In the genomic region with DNA sequence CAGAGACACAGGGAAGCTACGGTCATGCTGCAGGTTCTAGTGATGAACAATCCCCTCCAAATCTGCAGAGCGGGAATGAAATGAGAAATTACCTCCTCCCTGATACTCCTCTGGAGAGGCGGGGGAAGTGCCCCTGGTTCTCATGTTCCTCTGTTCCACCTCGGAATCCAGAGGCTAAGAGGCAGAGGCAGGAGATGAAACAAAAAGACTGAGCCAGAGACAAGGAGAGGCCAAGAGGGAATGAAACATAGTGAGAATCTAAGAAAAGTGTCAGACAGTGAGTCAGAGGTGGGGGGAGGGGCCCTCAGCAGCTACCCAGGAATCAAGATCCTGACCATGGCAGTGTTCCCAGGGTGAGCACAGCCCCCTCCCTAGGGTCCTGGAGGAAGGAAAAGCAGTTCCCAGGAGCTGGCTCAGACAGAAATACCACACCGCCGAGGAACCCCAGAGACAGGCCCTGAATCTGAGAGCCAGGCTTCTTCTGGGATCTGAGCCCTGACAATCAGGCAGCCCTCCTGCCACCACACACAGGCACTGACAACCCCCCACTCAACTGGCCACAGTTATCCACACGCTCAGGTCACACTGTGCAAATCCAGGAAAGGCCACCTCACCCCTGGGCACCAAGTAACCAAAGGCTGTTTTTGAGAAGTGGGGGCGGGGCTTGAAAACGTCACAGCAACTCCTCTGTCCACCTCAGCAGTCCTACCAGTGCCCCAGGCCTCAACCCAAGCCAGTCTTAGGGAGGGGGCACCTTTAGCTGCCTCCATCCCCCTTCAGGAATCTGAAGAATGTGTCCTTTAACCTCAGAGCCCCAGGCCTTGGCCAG, we compare ENCODE assay signal across 8 cellular contexts. TPM values are rescaled to one million over a fixed set of nuclear protein-coding genes. Genes with fewer than 3 reads are reported as not detected.
A peak's percentile ranks its signal among the peaks of the same experiment; 100 is the strongest.
DNase-seq lines count a peak whose midpoint lies in the region; ATAC-seq and TF ChIP-seq lines count a peak whose summit lies in the region.

No MANE protein-coding gene starts in this region.

- ATAC-seq in activated CD8-positive, alpha-beta T cell treated with anti-CD3 and anti-CD28 coated beads for 36 hours = no peak

- H3K9me3 ChIP-seq in CD8-positive, alpha-beta memory T cell (ENCODE audit: low read length) = no peaks in the 10 kb centered on the region
- H3K9me3 ChIP-seq in mesodermal cell (ENCODE audit: control insufficient read depth, low read length) = no peaks in the 10 kb centered on the region

- no peaks in the 10 kb centered on the region for H3K9me3 Mint-ChIP-seq in CD8-positive, alpha-beta memory T cell
- no peaks in the 10 kb centered on the region for H3K9me3 Mint-ChIP-seq in activated CD8-positive, alpha-beta T cell treated with anti-CD3 and anti-CD28 coated beads for 36 hours

- H3K27ac ChIP-seq in CD8-positive, alpha-beta memory T cell (ENCODE audit: low read depth, low read length) = peak overlapping the region; percentile 95
- H3K27ac ChIP-seq in mesodermal cell (ENCODE audit: low read depth, low read length, severe bottlenecking) = peak overlapping the region; percentile 100

- peak overlapping the region; percentile 98 to 100 (median 100) for H3K27ac Mint-ChIP-seq in CD8-positive, alpha-beta memory T cell
- peak overlapping the region; percentile 99 for H3K27ac Mint-ChIP-seq in activated CD8-positive, alpha-beta T cell treated with anti-CD3 and anti-CD28 coated beads for 36 hours

- peaks cover 0 to 48% (median 2%) of the 10 kb centered on the region in 3 donors for H3K36me3 Mint-ChIP-seq in CD8-positive, alpha-beta memory T cell
- peaks cover 67% of the 10 kb centered on the region for H3K36me3 Mint-ChIP-seq in activated CD8-positive, alpha-beta T cell treated with anti-CD3 and anti-CD28 coated beads for 36 hours (ENCODE audit: low read depth)

- intact Hi-C loops in activated CD8-positive, alpha-beta T cell treated with anti-CD3 and anti-CD28 coated beads for 36 hours (cut with micrococcal nuclease) = no loop called here

- H3K36me3 ChIP-seq in CD8-positive, alpha-beta memory T cell (ENCODE audit: insufficient read depth, low read length) = peaks cover 7% of the 10 kb centered on the region
- H3K36me3 ChIP-seq in mesodermal cell (ENCODE audit: control insufficient read depth, insufficient read depth, low read length) = peaks cover 19% of the 10 kb centered on the region

- 6 to 9% methylated on average over 7 of the region's 9 CpGs for WGBS in mesodermal cell (ENCODE audit: insufficient coverage in 2 of 2), 2 experiments

- CTCF ChIA-PET in CD8-positive, alpha-beta memory T cell (lab: Charles Lee) = interaction anchor here (1.4 to 2.0 kb wide), 2 partner anchors 50 to 141 kb away, joined by 3 to 8 read pairs; no protein-coding TSS in a partner anchor
- CTCF ChIA-PET in activated CD8-positive, alpha-beta T cell treated with anti-CD3 and anti-CD28 coated beads for 36 hours (lab: Charles Lee) = interaction anchor here (1.5 kb wide), 2 partner anchors 39 to 45 kb away, joined by 5 to 6 read pairs; no protein-coding TSS in a partner anchor

- H3K4me1 ChIP-seq in CD8-positive, alpha-beta memory T cell (ENCODE audit: insufficient read depth, low read length) = peaks cover 67% of the 10 kb centered on the region
- H3K4me1 ChIP-seq in mesodermal cell (ENCODE audit: control insufficient read depth, insufficient read depth, low read length, poor library complexity, severe bottlenecking) = peaks cover 52% of the 10 kb centered on the region

- peak overlapping the region; percentile 66 to 99 (median 97) for H3K4me3 Mint-ChIP-seq in CD8-positive, alpha-beta memory T cell
- H3K4me3 Mint-ChIP-seq in activated CD8-positive, alpha-beta T cell treated with anti-CD3 and anti-CD28 coated beads for 36 hours = peak overlapping the region; percentile 100

- H3K27me3 ChIP-seq in CD8-positive, alpha-beta memory T cell (ENCODE audit: insufficient read depth, low read length, poor library complexity, severe bottlenecking) = no peaks in the 10 kb centered on the region

- TF ChIP-seq CTCF in activated CD8-positive, alpha-beta T cell treated with anti-CD3 and anti-CD28 coated beads for 36 hours (IDR thresholded peaks at IDR 0.05) = no peak
- TF ChIP-seq CTCF in epithelial cell of esophagus (IDR thresholded peaks at IDR 0.05; ENCODE audit: insufficient read depth, low read depth, low read length, missing control alignments) (no peak), GM10266 (IDR thresholded peaks at IDR 0.05; ENCODE audit: control insufficient read depth, insufficient read depth, low read depth, missing control alignments) (no peak)

- peaks cover 66 to 76% (median 67%) of the 10 kb centered on the region in 3 donors for H3K4me1 Mint-ChIP-seq in CD8-positive, alpha-beta memory T cell
- H3K4me1 Mint-ChIP-seq in activated CD8-positive, alpha-beta T cell treated with anti-CD3 and anti-CD28 coated beads for 36 hours (ENCODE audit: low read depth) = peaks cover 74% of the 10 kb centered on the region

- peak in 3 of 5 donors; percentile 66 to 71 (median 68) for DNase-seq in CD8-positive, alpha-beta memory T cell
- DNase-seq in LoVo (ENCODE audit: low spot score) (peak; percentile 42), epithelial cell of esophagus (ENCODE audit: low read depth) (peak; percentile 90), GM10266 (ENCODE audit: extremely low spot score) (no peak), OCI-M2 (lab: John Stamatoyannopoulos, UW; ENCODE audit: unreplicated experiment) (no peak)
- DNase-seq in activated CD8-positive, alpha-beta T cell treated with anti-CD3 and anti-CD28 coated beads for 36 hours = peak; percentile 79
- peak; percentile 82 for DNase-seq in stimulated activated CD8-positive, alpha-beta memory T cell treated with anti-CD3 and anti-CD28 coated beads, Interleukin-4, amount 100 ng/mL, for 48 hours

- H3K27me3 Mint-ChIP-seq in CD8-positive, alpha-beta memory T cell = peaks cover 0 to 18% of the 10 kb centered on the region in 2 donors
- no peaks in the 10 kb centered on the region for H3K27me3 Mint-ChIP-seq in activated CD8-positive, alpha-beta T cell treated with anti-CD3 and anti-CD28 coated beads for 36 hours

- peak overlapping the region; percentile 80 for H3K4me3 ChIP-seq in CD8-positive, alpha-beta memory T cell (ENCODE audit: low read length)
- peak overlapping the region; percentile 69 for H3K4me3 ChIP-seq in epithelial cell of esophagus (ENCODE audit: low read length)
- H3K4me3 ChIP-seq in mesodermal cell (ENCODE audit: extremely low read depth, insufficient read depth, low read length, poor library complexity, severe bottlenecking) = peak overlapping the region; percentile 91

- POLR2A ChIA-PET in CD8-positive, alpha-beta memory T cell (lab: Charles Lee) = interaction anchor here (0.9 kb wide), 1 partner anchor 27 kb away, joined by 3 read pairs; no protein-coding TSS in a partner anchor
- POLR2A ChIA-PET in activated CD8-positive, alpha-beta T cell treated with anti-CD3 and anti-CD28 coated beads for 36 hours (lab: Charles Lee) = interaction anchor here (0.6 to 2.0 kb wide), 4 partner anchors 40 to 99 kb away, joined by 3 to 5 read pairs (median 4); partner anchors contain the start of genes GORASP1 and TTC21A

RNA-seq across cellular contexts. Expression of gene CSRNP1, which starts 2.4 kb away (rescaled TPM):
- total RNA-seq in CD8-positive, alpha-beta memory T cell = 10 to 100 TPM; 31.7 to 33.8 TPM
- polyA plus RNA-seq in CD8-positive, alpha-beta memory T cell = 30.7 TPM
- 10 to 100 TPM; 88.0 to 88.3 TPM for total RNA-seq in activated CD8-positive, alpha-beta T cell treated with anti-CD3 and anti-CD28 coated beads for 36 hours
- 43.3 TPM for polyA plus RNA-seq in mesodermal cell (2013, experiment 1 of 2)
- 34.8 TPM for polyA plus RNA-seq in mesodermal cell (2013, experiment 2 of 2)

RNA-seq across cellular contexts. Expression of gene XIRP1, which starts 41.4 kb away (rescaled TPM):
- 1 to 10 TPM; 4.1 to 5.3 TPM for total RNA-seq in CD8-positive, alpha-beta memory T cell
- polyA plus RNA-seq in CD8-positive, alpha-beta memory T cell = not detected
- 1 to 10 TPM; 2.5 TPM for total RNA-seq in activated CD8-positive, alpha-beta T cell treated with anti-CD3 and anti-CD28 coated beads for 36 hours
- polyA plus RNA-seq in mesodermal cell (2013, experiment 1 of 2) = 3.6 TPM
- polyA plus RNA-seq in mesodermal cell (2013, experiment 2 of 2) = 3.4 TPM

RNA-seq across cellular contexts. Expression of gene TTC21A, which starts 43.5 kb away (rescaled TPM):
- total RNA-seq in CD8-positive, alpha-beta memory T cell = 1 to 10 TPM in 1 of 2 experiments, under 1 TPM in 1; 0.80 to 1.1 TPM
- 0.67 TPM for polyA plus RNA-seq in CD8-positive, alpha-beta memory T cell
- under 1 TPM; 0.69 to 0.79 TPM for total RNA-seq in activated CD8-positive, alpha-beta T cell treated with anti-CD3 and anti-CD28 coated beads for 36 hours
- 4.5 TPM for polyA plus RNA-seq in mesodermal cell (2013, experiment 1 of 2)
- 3.6 TPM for polyA plus RNA-seq in mesodermal cell (2013, experiment 2 of 2)

RNA-seq across cellular contexts. Expression of gene GORASP1, which starts 43.6 kb away (rescaled TPM):
- 10 to 100 TPM; 21.6 to 22.8 TPM for total RNA-seq in CD8-positive, alpha-beta memory T cell
- 16.9 TPM for polyA plus RNA-seq in CD8-positive, alpha-beta memory T cell
- total RNA-seq in activated CD8-positive, alpha-beta T cell treated with anti-CD3 and anti-CD28 coated beads for 36 hours = 10 to 100 TPM; 16.2 to 18.3 TPM
- 45.0 TPM for polyA plus RNA-seq in mesodermal cell (2013, experiment 1 of 2)
- 38.8 TPM for polyA plus RNA-seq in mesodermal cell (2013, experiment 2 of 2)

Comparison
In these comparisons a context has a peak if more than half of its experiments do, and no peak if none do; other contexts are left out.
1. DNase-seq: peak in CD8-positive, alpha-beta memory T cell (3 of 5), LoVo (single experiment), activated CD8-positive, alpha-beta T cell treated with anti-CD3 and anti-CD28 coated beads for 36 hours (single experiment), epithelial cell of esophagus (single experiment) and stimulated activated CD8-positive, alpha-beta memory T cell treated with anti-CD3 and anti-CD28 coated beads, Interleukin-4, amount 100 ng/mL, for 48 hours (single experiment); none in GM10266 (single experiment) and OCI-M2 (single experiment).
2. Peak in every context shown above with its lines, with median percentiles within 50 percentile points of each other: H3K4me3 ChIP-seq.